In genomic region chr6:85643530-85644373, GRCh38 we compare ENCODE assay signal across 8 cellular contexts. TPM values are rescaled to one million over a fixed set of nuclear protein-coding genes. Genes with fewer than 3 reads are reported as not detected.
DNase-seq lines count a peak whose midpoint lies in the region; ATAC-seq and TF ChIP-seq lines count a peak whose summit lies in the region.

No MANE protein-coding gene starts in this region.

- H3K27ac ChIP-seq in IMR-90 (ENCODE audit: insufficient read depth, low read length), result peak overlapping the region; percentile 98
- peak overlapping the region; percentile 86 for H3K27ac ChIP-seq in fibroblast of lung (ENCODE audit: insufficient read depth, low read length)
- H3K27ac ChIP-seq in naive thymus-derived CD4-positive, alpha-beta T cell (ENCODE audit: low read depth, low read length), result peak overlapping the region; percentile 99

- H3K27me3 Mint-ChIP-seq in naive thymus-derived CD4-positive, alpha-beta T cell, result peaks cover 0 to 3% (median 0%) of the 10 kb centered on the region in 5 donors
- no peaks in the 10 kb centered on the region for H3K27me3 Mint-ChIP-seq in stimulated activated naive B cell treated with anti-CD40 and anti-IgM and Interleukin-4, amounts not matched to agents 10 μg/mL and 1 μg/mL and 100 μg/mL, for 72 hours

- no peak for TF ChIP-seq RAD21 in IMR-90 (IDR thresholded peaks at IDR 0.05; ENCODE audit: low read length)

- CTCF ChIA-PET in IMR-90 (lab: Yijun Ruan, JAX), result interaction anchor here (0.7 to 1.2 kb wide), 2 partner anchors 8 to 9 kb away, joined by 3 to 4 read pairs; no protein-coding TSS in a partner anchor
- CTCF ChIA-PET in naive thymus-derived CD4-positive, alpha-beta T cell (lab: Charles Lee), result interaction anchor here (5.3 kb wide), 1 partner anchor 33 kb away, joined by 50 read pairs; no protein-coding TSS in a partner anchor

- H4K20me1 ChIP-seq in IMR-90 (ENCODE audit: insufficient read depth, low read length), result peaks cover 39% of the 10 kb centered on the region
- H4K20me1 ChIP-seq in fibroblast of lung (ENCODE audit: control insufficient read depth, extremely low read depth, insufficient read depth, low read length), result no peaks in the 10 kb centered on the region

- H3K4me2 ChIP-seq in IMR-90 (ENCODE audit: low read depth, low read length) (peak overlapping the region; percentile 98), fibroblast of lung (ENCODE audit: extremely low read depth, insufficient read depth, low read length) (peak overlapping the region; percentile 90)

- peak overlapping the region; percentile 61 to 88 for H4K8ac ChIP-seq in IMR-90 (ENCODE audit: low read depth in 2 of 2, low read length in 2 of 2)

- H3K27me3 ChIP-seq in IMR-90 (ENCODE audit: control insufficient read depth, insufficient read depth, low read length), result no peaks in the 10 kb centered on the region
- no peaks in the 10 kb centered on the region for H3K27me3 ChIP-seq in fibroblast of lung (ENCODE audit: control insufficient read depth, insufficient read depth, low read length)
- no peaks in the 10 kb centered on the region for H3K27me3 ChIP-seq in naive thymus-derived CD4-positive, alpha-beta T cell (ENCODE audit: control insufficient read depth in 2 of 2, insufficient read depth in 2 of 2, low read length in 2 of 2)

- H4K91ac ChIP-seq in IMR-90 (ENCODE audit: insufficient read depth, low read depth, low read length), result peak overlapping the region; percentile 92

- TF ChIP-seq CTCF in IMR-90 (conservative IDR thresholded peaks at IDR 0.05; ENCODE audit: low read depth, low read length), result no peak
- no peak for TF ChIP-seq CTCF in fibroblast of lung (conservative IDR thresholded peaks at IDR 0.05 in 1 of 2, IDR thresholded peaks at IDR 0.05 in 1 of 2; ENCODE audit: low read depth in 1 of 2, low read length in 2 of 2)

- H3K56ac ChIP-seq in IMR-90 (ENCODE audit: extremely low read depth, insufficient read depth, low read length), result peak overlapping the region; percentile 92

- peaks cover 5% of the 10 kb centered on the region for H3K36me3 ChIP-seq in IMR-90 (ENCODE audit: control insufficient read depth, insufficient read depth, low read length)
- peaks cover 1% of the 10 kb centered on the region for H3K36me3 ChIP-seq in fibroblast of lung (ENCODE audit: control insufficient read depth, insufficient read depth, low read length)
- H3K36me3 ChIP-seq in naive thymus-derived CD4-positive, alpha-beta T cell (ENCODE audit: control insufficient read depth in 2 of 3, insufficient read depth in 3 of 3, low read length in 3 of 3), result peaks cover 0 to 28% (median 0%) of the 10 kb centered on the region in 3 experiments

- peak; percentile 95 for DNase-seq in DMS153 treated with DMSO at 0.1 percent for 48 hours (lab: John Stamatoyannopoulos, UW; ENCODE audit: unreplicated experiment)
- peak; percentile 93 for DNase-seq in IMR-90
- peak; percentile 97 for DNase-seq in OCI-M1 (lab: John Stamatoyannopoulos, UW)
- DNase-seq in activated T-cell treated with anti-CD3 and anti-CD28 coated beads, Interleukin-2, amount 50 U/mL, for 48 hours, result peak; percentile 86 to 87
- peak; percentile 94 to 98 for DNase-seq in fibroblast of lung (ENCODE audit: low read depth in 2 of 2)
- peak; percentile 63 to 83 (median 74) for DNase-seq in naive thymus-derived CD4-positive, alpha-beta T cell
- DNase-seq in stimulated activated naive B cell treated with anti-CD40 and anti-IgM and Interleukin-4, amounts not matched to agents 10 μg/mL and 1 μg/mL and 100 μg/mL, for 72 hours, result peak; percentile 86

- TF ChIP-seq POLR2A in IMR-90 (IDR thresholded peaks at IDR 0.05; ENCODE audit: low read depth, low read length), result peak; percentile 90

- H2AK5ac ChIP-seq in IMR-90 (ENCODE audit: low read depth, low read length), result peak overlapping the region; percentile 1

- peaks cover 8 to 30% (median 19%) of the 10 kb centered on the region in 5 donors for H3K36me3 Mint-ChIP-seq in naive thymus-derived CD4-positive, alpha-beta T cell
- peaks cover 33 to 44% of the 10 kb centered on the region in 2 donors for H3K36me3 Mint-ChIP-seq in stimulated activated naive B cell treated with anti-CD40 and anti-IgM and Interleukin-4, amounts not matched to agents 10 μg/mL and 1 μg/mL and 100 μg/mL, for 72 hours

- H3K18ac ChIP-seq in IMR-90 (ENCODE audit: low read depth, low read length), result peak overlapping the region; percentile 91

- H2BK5ac ChIP-seq in IMR-90 (ENCODE audit: low read depth, low read length, poor library complexity, severe bottlenecking), result peak overlapping the region; percentile 99

- H2BK120ac ChIP-seq in IMR-90 (ENCODE audit: low read depth, low read length), result peak overlapping the region; percentile 82

- H3K9me3 ChIP-seq in IMR-90 (ENCODE audit: control insufficient read depth, insufficient read depth, low read length), result no peaks in the 10 kb centered on the region
- H3K9me3 ChIP-seq in fibroblast of lung (ENCODE audit: control insufficient read depth, insufficient read depth, low read depth, low read length), result no peaks in the 10 kb centered on the region
- H3K9me3 ChIP-seq in naive thymus-derived CD4-positive, alpha-beta T cell (ENCODE audit: control insufficient read depth in 2 of 3, low read length in 3 of 3), result no peaks in the 10 kb centered on the region

- no peak overlapping the region for H2BK20ac ChIP-seq in IMR-90 (ENCODE audit: low read depth, low read length)

- H3K79me2 ChIP-seq in fibroblast of lung (ENCODE audit: control insufficient read depth, insufficient read depth, low read length), result peaks cover 42% of the 10 kb centered on the region

- peak overlapping the region; percentile 85 for H4K5ac ChIP-seq in IMR-90 (ENCODE audit: low read depth, low read length)

- in situ Hi-C loops in IMR-90 (cut with MboI; ENCODE audit: low sequenced_read_pairs), result loop anchor here (5.0 kb wide), 1 partner anchor 34 kb away; no protein-coding TSS in a partner anchor

- H3K14ac ChIP-seq in IMR-90 (replicated peaks; ENCODE audit: low read depth, low read length), result peak overlapping the region; percentile 86

- peak overlapping the region; percentile 57 for H3K23ac ChIP-seq in IMR-90 (ENCODE audit: low read depth, low read length)

- POLR2A ChIA-PET in IMR-90 (lab: Charles Lee; ENCODE audit: unreplicated experiment), result interaction anchor here (0.5 to 1.6 kb wide), 9 partner anchors 17 to 194 kb away, joined by 3 to 21 read pairs (median 5); partner anchors contain the start of gene NT5E
- POLR2A ChIA-PET in naive thymus-derived CD4-positive, alpha-beta T cell (lab: Charles Lee), result interaction anchor here (0.6 to 9.6 kb wide), 12 partner anchors 8 to 1512 kb away, joined by 3 to 593 read pairs (median 4); partner anchors contain the start of genes SNX14 and ZNF292

- no peaks in the 10 kb centered on the region for H3K9me3 Mint-ChIP-seq in naive thymus-derived CD4-positive, alpha-beta T cell
- H3K9me3 Mint-ChIP-seq in stimulated activated naive B cell treated with anti-CD40 and anti-IgM and Interleukin-4, amounts not matched to agents 10 μg/mL and 1 μg/mL and 100 μg/mL, for 72 hours, result peaks cover 3 to 4% of the 10 kb centered on the region in 2 donors

- peak overlapping the region; percentile 95 for H3K4ac ChIP-seq in IMR-90 (ENCODE audit: low read depth, low read length)

- H3K4me3 Mint-ChIP-seq in naive thymus-derived CD4-positive, alpha-beta T cell, result peak overlapping the region; percentile 90 to 99 (median 96)
- H3K4me3 Mint-ChIP-seq in stimulated activated naive B cell treated with anti-CD40 and anti-IgM and Interleukin-4, amounts not matched to agents 10 μg/mL and 1 μg/mL and 100 μg/mL, for 72 hours, result peak overlapping the region; percentile 88 to 94

- dilution Hi-C loops in IMR-90 (cut with HindIII; ENCODE audit: low sequenced_read_pairs, unreplicated experiment), result no loop called here

- peaks cover 3% of the 10 kb centered on the region; the same call in 1 of the 2 replicates for H3K9me1 ChIP-seq in IMR-90 (ENCODE audit: insufficient read depth, low read length)

- ATAC-seq in GM21576 (IDR thresholded peaks at IDR 0.05; ENCODE audit: unreplicated experiment), result peak; percentile 54
- peak; percentile 61 for ATAC-seq in IMR-90 (ENCODE audit: low read depth)
- ATAC-seq in naive thymus-derived CD4-positive, alpha-beta T cell, result peak; percentile 36
- ATAC-seq in stimulated activated naive B cell treated with anti-CD40 and anti-IgM and Interleukin-4, amounts not matched to agents 10 μg/mL and 1 μg/mL and 100 μg/mL, for 72 hours (replicated peaks), result peak; percentile 56 to 63

- peak overlapping the region; percentile 99 for H2AK9ac ChIP-seq in IMR-90 (replicated peaks; ENCODE audit: low read depth, low read length, poor library complexity)

- peaks cover 34 to 45% (median 43%) of the 10 kb centered on the region in 7 donors for H3K4me1 Mint-ChIP-seq in naive thymus-derived CD4-positive, alpha-beta T cell
- H3K4me1 Mint-ChIP-seq in stimulated activated naive B cell treated with anti-CD40 and anti-IgM and Interleukin-4, amounts not matched to agents 10 μg/mL and 1 μg/mL and 100 μg/mL, for 72 hours, result peaks cover 28 to 39% of the 10 kb centered on the region in 2 donors

- H3K4me1 ChIP-seq in IMR-90 (ENCODE audit: control insufficient read depth, insufficient read depth, low read length) (peaks cover 4% of the 10 kb centered on the region; the same call in 1 of the 2 replicates), fibroblast of lung (ENCODE audit: control insufficient read depth, extremely low read depth, insufficient read depth, low read length) (peaks cover 7% of the 10 kb centered on the region)
- peaks cover 25 to 31% of the 10 kb centered on the region in 2 donors for H3K4me1 ChIP-seq in naive thymus-derived CD4-positive, alpha-beta T cell (ENCODE audit: control insufficient read depth in 2 of 2, insufficient read depth in 2 of 2, low read length in 2 of 2)

- peak overlapping the region; percentile 97 to 100 (median 99) for H3K27ac Mint-ChIP-seq in naive thymus-derived CD4-positive, alpha-beta T cell
- H3K27ac Mint-ChIP-seq in stimulated activated naive B cell treated with anti-CD40 and anti-IgM and Interleukin-4, amounts not matched to agents 10 μg/mL and 1 μg/mL and 100 μg/mL, for 72 hours, result peak overlapping the region; percentile 100

- 0% methylated on average over 31 of the region's 76 CpGs; no CpG with 5 or more reads in 1 of the 2 experiments for WGBS in IMR-90 (ENCODE audit: extremely low coverage in 2 of 2, insufficient read length in 1 of 2), 2 experiments

- H3K4me3 ChIP-seq in IMR-90 (ENCODE audit: insufficient read depth, low read depth, low read length), result peak overlapping the region; percentile 83
- peak overlapping the region; percentile 33 to 73 (median 52) for H3K4me3 ChIP-seq in fibroblast of lung (replicated peaks in 1 of 4; ENCODE audit: control extremely low read depth in 1 of 4, insufficient read depth in 1 of 4, low read depth in 3 of 4, low read length in 4 of 4)
- H3K4me3 ChIP-seq in naive thymus-derived CD4-positive, alpha-beta T cell (ENCODE audit: low read length), result peak overlapping the region; percentile 79

- intact Hi-C loops in IMR-90 (cut with micrococcal nuclease), result loop anchor here (1.0 to 5.0 kb wide), 4 partner anchors 17 to 191 kb away; partner anchors contain the start of gene NT5E
- intact Hi-C loops in naive thymus-derived CD4-positive, alpha-beta T cell (cut with micrococcal nuclease), result loop anchor here (1.0 to 10.0 kb wide), 11 partner anchors 35 to 1947 kb away; partner anchors contain the start of genes CEP162 (in 2 of the 2), SLC35A1 (in 2 of the 2), ZNF292 (in 2 of the 2) and CYB5R4 (in 1 of the 2)

- H2BK15ac ChIP-seq in IMR-90 (ENCODE audit: low read depth, low read length), result no peak overlapping the region

- H2AFZ ChIP-seq in IMR-90 (replicated peaks; ENCODE audit: low read length, poor library complexity) (peak overlapping the region; percentile 98), fibroblast of lung (ENCODE audit: low read length) (peak overlapping the region; percentile 21)

- BruUV-seq in IMR-90 (replicated peaks; lab: Mats Ljungman, UMichigan), result no TSS peak

- peaks cover 6 to 13% of the 10 kb centered on the region in 2 experiments; a peak in 3 of 4 replicates for H3K79me1 ChIP-seq in IMR-90 (ENCODE audit: low read depth in 1 of 2, low read length in 2 of 2)

- H3K9ac ChIP-seq in IMR-90 (ENCODE audit: low read depth, low read length) (peak overlapping the region; percentile 95), fibroblast of lung (ENCODE audit: insufficient read depth, low read length) (peak overlapping the region; percentile 84)

RNA-seq across cellular contexts. Expression of gene SYNCRIP, which starts 1.1 kb away (rescaled TPM):
- total RNA-seq in IMR-90 (2012; rRNA removed), result 59.3 and 120 TPM in 2 replicates
- polyA plus RNA-seq in IMR-90 (2012; rRNA removed), result 35.7 and 50.1 TPM in 2 replicates
- polyA plus RNA-seq in IMR-90 (2012; cell fraction: cytosol; rRNA removed), result 5.8 and 7.5 TPM in 2 replicates
- polyA plus RNA-seq in IMR-90 (2012; cell fraction: nucleus; rRNA removed; ENCODE audit: low replicate concordance), result 4.5 and 21.9 TPM in 2 replicates
- 41.1 and 44.3 TPM in 2 replicates for total RNA-seq in fibroblast of lung
- 29.2 and 37.7 TPM in 2 replicates for polyA plus RNA-seq in fibroblast of lung
- polyA plus RNA-seq in fibroblast of lung (2012), result 113 and 147 TPM in 2 replicates
- 8.2 and 8.8 TPM in 2 replicates for polyA minus RNA-seq in fibroblast of lung (ENCODE audit: low replicate concordance)
- total RNA-seq in naive thymus-derived CD4-positive, alpha-beta T cell, result 100 to 1,000 TPM in 1 of 5 experiments, 10 to 100 TPM in 4; 69.8 to 131 (median 82.2) TPM
- polyA plus RNA-seq in naive thymus-derived CD4-positive, alpha-beta T cell, result 10 to 100 TPM; 71.5 to 84.9 TPM

RNA-seq across cellular contexts. Expression of gene SNX14, which starts 50.1 kb away (rescaled TPM):
- 61.8 and 116 TPM in 2 replicates for total RNA-seq in IMR-90 (2012; rRNA removed)
- polyA plus RNA-seq in IMR-90 (2012; rRNA removed), result 38.4 and 39.9 TPM in 2 replicates
- polyA plus RNA-seq in IMR-90 (2012; cell fraction: cytosol; rRNA removed), result 13.0 and 24.5 TPM in 2 replicates
- 38.3 and 116 TPM in 2 replicates for polyA plus RNA-seq in IMR-90 (2012; cell fraction: nucleus; rRNA removed; ENCODE audit: low replicate concordance)
- total RNA-seq in fibroblast of lung, result 121 and 182 TPM in 2 replicates
- polyA plus RNA-seq in fibroblast of lung, result 61.9 and 79.7 TPM in 2 replicates
- 49.7 and 61.8 TPM in 2 replicates for polyA plus RNA-seq in fibroblast of lung (2012)
- 8.2 and 10.8 TPM in 2 replicates for polyA minus RNA-seq in fibroblast of lung (ENCODE audit: low replicate concordance)
- 10 to 100 TPM; 37.3 to 71.8 (median 53.3) TPM for total RNA-seq in naive thymus-derived CD4-positive, alpha-beta T cell
- 10 to 100 TPM; 30.1 to 45.7 TPM for polyA plus RNA-seq in naive thymus-derived CD4-positive, alpha-beta T cell

Comparison
In these comparisons a context has a peak if more than half of its experiments do, and no peak if none do; other contexts are left out.
1. Peak in every context shown above with its lines: DNase-seq, ATAC-seq, H3K4me3 ChIP-seq and H3K27ac ChIP-seq.